Comparison of ENCODE assay signal across 16 cellular contexts in genomic region chr10:131857156-131858117, GRCh38. TPM values are rescaled to one million over a fixed set of nuclear protein-coding genes. Genes with fewer than 3 reads are reported as not detected.
DNase-seq lines count a peak whose midpoint lies in the region; ATAC-seq, FAIRE-seq and TF ChIP-seq lines count a peak whose summit lies in the region.
"Had no signal": no experiment of that assay in that cellular context is flagged by ENCODE, and none has a peak within 500 bp of the region (broad histone marks: within the 10 kb centered on the region; RNA-seq: fewer than 3 reads in every experiment).

No MANE protein-coding gene starts in this region.

- no peaks in the 10 kb centered on the region for H3K4me1 ChIP-seq in BE2C
- no peaks in the 10 kb centered on the region for H3K4me1 ChIP-seq in HepG2 (ENCODE audit: insufficient read depth, low read length)

- CTCF ChIA-PET in HepG2 (lab: Yijun Ruan, JAX; ENCODE audit: low intra/inter-chr PET ratio, low total read pairs): no interaction called here

- intact Hi-C loops in HepG2 (cut with micrococcal nuclease; ENCODE audit: unreplicated experiment): no loop called here
- intact Hi-C loops in sciatic nerve (cut with DNase I): no loop called here

- ATAC-seq in HepG2 (peak; percentile 34; the same call in 2 of the 3 replicates), sciatic nerve (no peak), GM19035 (IDR thresholded peaks at IDR 0.05; ENCODE audit: unreplicated experiment) (no peak)
- ATAC-seq: Right ventricle myocardium inferior had no signal

- TF ChIP-seq POLR2A in HepG2 (IDR thresholded peaks at IDR 0.05; ENCODE audit: insufficient read depth in 1 of 2, low read depth in 2 of 2, low read length in 2 of 2): no peak

- no peak overlapping the region for H3K4me2 ChIP-seq in HepG2 (ENCODE audit: low read depth, low read length)

- no peak for TF ChIP-seq RAD21 in HepG2 (CRISPR knock-in tag; IDR thresholded peaks at IDR 0.05)

- H3K9me3 ChIP-seq in BE2C: no peaks in the 10 kb centered on the region
- no peaks in the 10 kb centered on the region for H3K9me3 ChIP-seq in HepG2 (ENCODE audit: low read length)

- H3K36me3 ChIP-seq in BE2C: no peaks in the 10 kb centered on the region
- H3K36me3 ChIP-seq in H7 (replicated peaks; ENCODE audit: control insufficient read depth, insufficient read depth, low read length): no peaks in the 10 kb centered on the region
- H3K36me3 ChIP-seq in HepG2 (replicated peaks in 1 of 2; ENCODE audit: control insufficient read depth in 1 of 2, insufficient read depth in 2 of 2, low read length in 2 of 2): no peaks in the 10 kb centered on the region

- TF ChIP-seq EP300 in HepG2 (IDR thresholded peaks at IDR 0.05; ENCODE audit: low read depth in 2 of 2, low read length in 2 of 2) (no peak), HepG2 (CRISPR knock-in tag; IDR thresholded peaks at IDR 0.05; ENCODE audit: borderline replicate concordance) (no peak)

- H3K27ac ChIP-seq in HepG2 (ENCODE audit: extremely low read length, insufficient read depth, low read length): no peak overlapping the region

- POLR2A ChIA-PET in HepG2 (lab: Yijun Ruan, JAX): no interaction called here

- 16% methylated on average over 15 of the region's 33 CpGs for WGBS in HepG2 (ENCODE audit: low lambda C conversion rate)

- BruUV-seq in HepG2 (replicated peaks; lab: Mats Ljungman, UMichigan): no TSS peak

- TF ChIP-seq CTCF in BE2C (IDR thresholded peaks at IDR 0.05; ENCODE audit: low read depth, low read length) (no peak), HepG2 (CRISPR knock-in tag; IDR thresholded peaks at IDR 0.05) (no peak)

- DNase-seq in BE2C (peak; percentile 3), H7 (peak; percentile 48), HepG2 (ENCODE audit: low spot score) (no peak), sciatic nerve (ENCODE audit: low spot score) (peak; percentile 43), NCI-H1436 treated with DMSO at 0.1 percent for 48 hours (lab: John Stamatoyannopoulos, UW) (no peak), hippocampal formation (lab: John Stamatoyannopoulos, UW) (no peak)
- DNase-seq: AML-193, HCEC 1CT, IMR-90, Kasumi-1, NCI-H1105 treated with DMSO at 0.1 percent for 48 hours, NCI-H187 treated with DMSO at 0.1 percent for 48 hours, NCI-H446, NCI-H748 treated with DMSO at 0.1 percent for 48 hours had no signal

- no peak overlapping the region for H3K4me3 ChIP-seq in BE2C (ENCODE audit: low read depth, low read length)
- no peak overlapping the region for H3K4me3 ChIP-seq in H7 (ENCODE audit: insufficient read depth, low read depth, low read length)
- H3K4me3 ChIP-seq in HepG2 (replicated peaks in 1 of 3; ENCODE audit: insufficient read depth in 1 of 3, low read depth in 2 of 3, low read length in 3 of 3): no peak overlapping the region

- no peak overlapping the region for H2AFZ ChIP-seq in HepG2 (ENCODE audit: low read length)

- FAIRE-seq in HepG2 (lab: Jason Lieb, UNC): no peak

- in situ Hi-C loops in HepG2 (cut with HindIII; ENCODE audit: extremely low pct_ligation_motif_present, low pct_unique_long_range_greater_than_20kb): no loop called here

- H3K27me3 ChIP-seq in BE2C (no peaks in the 10 kb centered on the region), H7 (ENCODE audit: control insufficient read depth, insufficient read depth, low read length) (no peaks in the 10 kb centered on the region), HepG2 (ENCODE audit: control insufficient read depth in 1 of 2, insufficient read depth in 2 of 2, low read length in 2 of 2) (peaks cover 0 to 62% of the 10 kb centered on the region in 2 experiments; a peak in 4 of 5 replicates)

- no peaks in the 10 kb centered on the region for H3K79me2 ChIP-seq in HepG2 (ENCODE audit: insufficient read depth, low read length)

- H4K20me1 ChIP-seq in HepG2 (ENCODE audit: insufficient read depth, low read length): no peaks in the 10 kb centered on the region

- no peak overlapping the region for H3K9ac ChIP-seq in HepG2 (ENCODE audit: insufficient read depth, low read depth, low read length)

TF ChIP-seq in HepG2, 621 proteins besides CTCF, POLR2A, EP300 and RAD21 (continues in another document):
- TF ChIP-seq HNRNPH1 (optimal IDR thresholded peaks at IDR 0.05; ENCODE audit: low read depth, low read length) (no peak), PBX2 (CRISPR knock-in tag; IDR thresholded peaks at IDR 0.05) (no peak), SKIL (CRISPR knock-in tag; IDR thresholded peaks at IDR 0.05; ENCODE audit: borderline replicate concordance) (no peak)

RNA-seq across cellular contexts. Expression of gene PPP2R2D, which starts 43.4 kb away (rescaled TPM):
- 59.9 TPM for polyA plus RNA-seq in BE2C (2012; ENCODE audit: insufficient read depth, insufficient read length, low read depth)
- 44.8 and 47.4 TPM in 2 replicates for total RNA-seq in H7 (2014; rRNA removed; shearing (Covaris generic))
- total RNA-seq in HepG2 (2016; rRNA removed; fragmentation: Illumina TruSeq; extraction: Trizol) (33.2 and 34.4 TPM in 2 replicates), sciatic nerve (30.1 TPM)
- 47.7 and 48.9 TPM in 2 replicates for total RNA-seq in HepG2 (2016; cell fraction: cytosol; rRNA removed; fragmentation: Illumina TruSeq; extraction: Trizol; ENCODE audit: low read depth)
- 31.4 and 33.7 TPM in 2 replicates for total RNA-seq in HepG2 (2016; cell fraction: insoluble cytoplasmic fraction; rRNA removed; fragmentation: Illumina TruSeq; extraction: Trizol)
- total RNA-seq in HepG2 (2016; cell fraction: membrane; rRNA removed; fragmentation: Illumina TruSeq; extraction: Trizol): 86.0 and 86.6 TPM in 2 replicates
- 29.7 and 31.1 TPM in 2 replicates for total RNA-seq in HepG2 (2016; cell fraction: nucleus; rRNA removed; fragmentation: Illumina TruSeq; extraction: Trizol)
- 32.7 TPM in 2 replicates for polyA plus RNA-seq in HepG2 (2011; rRNA removed)
- polyA plus RNA-seq in HepG2 (2011; cell fraction: cytosol; rRNA removed): 31.1 and 33.7 TPM in 2 replicates
- 42.0 and 48.5 TPM in 2 replicates for polyA plus RNA-seq in HepG2 (2011; cell fraction: nucleus; rRNA removed)
- 26.5 and 33.1 TPM in 2 replicates for polyA plus RNA-seq in HepG2 (2012)
- polyA plus RNA-seq in HepG2 (2016; cell fraction: cytosol; fragmentation: Illumina TruSeq; extraction: Trizol; ENCODE audit: low read depth): 64.7 and 70.1 TPM in 2 replicates
- polyA plus RNA-seq in HepG2 (2016; cell fraction: insoluble cytoplasmic fraction; fragmentation: Illumina TruSeq; extraction: Trizol; ENCODE audit: low read depth): 40.4 and 47.0 TPM in 2 replicates
- 94.1 and 94.6 TPM in 2 replicates for polyA plus RNA-seq in HepG2 (2016; cell fraction: membrane; fragmentation: Illumina TruSeq; extraction: Trizol; ENCODE audit: low read depth)
- 53.3 and 54.4 TPM in 2 replicates for polyA plus RNA-seq in HepG2 (2016; cell fraction: nucleus; fragmentation: Illumina TruSeq; extraction: Trizol; ENCODE audit: insufficient read depth, low read depth)
- polyA minus RNA-seq in HepG2 (2011; rRNA and poly(A)+ RNA removed; ENCODE audit: low replicate concordance): 40.2 and 62.1 TPM in 2 replicates
- polyA minus RNA-seq in HepG2 (2011; cell fraction: cytosol; rRNA and poly(A)+ RNA removed): 16.4 and 18.6 TPM in 2 replicates
- polyA minus RNA-seq in HepG2 (2011; cell fraction: nucleus; rRNA and poly(A)+ RNA removed): 44.7 and 44.8 TPM in 2 replicates

Comparison
In these comparisons a context has a peak if more than half of its experiments do, and no peak if none do; other contexts are left out.
1. DNase-seq: peak in BE2C (single experiment), H7 (single experiment) and sciatic nerve (single experiment); none in HepG2 (single experiment), NCI-H1436 treated with DMSO at 0.1 percent for 48 hours (single experiment) and hippocampal formation (0 of 2).